ENCODE assay signal across 1 cellular context in the genomic region with DNA sequence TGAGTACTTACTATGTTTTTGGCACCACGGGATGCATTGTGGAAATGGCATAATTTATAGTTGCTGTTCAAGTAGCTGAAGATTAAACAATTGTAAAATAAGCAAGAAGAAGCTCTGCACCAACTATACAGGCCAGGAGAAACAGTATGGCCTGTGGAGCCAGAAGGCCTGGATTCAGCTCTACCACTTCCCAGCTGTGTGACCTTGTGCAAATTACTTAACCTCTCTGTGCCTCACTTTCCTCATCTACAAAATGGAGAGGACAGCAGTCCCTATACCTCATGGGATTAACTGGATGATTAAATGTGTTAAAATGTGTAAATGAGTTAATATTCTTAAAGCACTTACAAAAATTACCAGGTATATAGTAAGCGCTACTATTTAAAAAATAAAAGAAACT.
TF ChIP-seq lines count a peak whose summit lies in the region.

No MANE protein-coding gene starts in this region.

TF ChIP-seq in HEK293, 187 proteins besides CTCF, POLR2A, EP300 and RAD21 (continued from another document):
- TF ChIP-seq, protein P1, sequence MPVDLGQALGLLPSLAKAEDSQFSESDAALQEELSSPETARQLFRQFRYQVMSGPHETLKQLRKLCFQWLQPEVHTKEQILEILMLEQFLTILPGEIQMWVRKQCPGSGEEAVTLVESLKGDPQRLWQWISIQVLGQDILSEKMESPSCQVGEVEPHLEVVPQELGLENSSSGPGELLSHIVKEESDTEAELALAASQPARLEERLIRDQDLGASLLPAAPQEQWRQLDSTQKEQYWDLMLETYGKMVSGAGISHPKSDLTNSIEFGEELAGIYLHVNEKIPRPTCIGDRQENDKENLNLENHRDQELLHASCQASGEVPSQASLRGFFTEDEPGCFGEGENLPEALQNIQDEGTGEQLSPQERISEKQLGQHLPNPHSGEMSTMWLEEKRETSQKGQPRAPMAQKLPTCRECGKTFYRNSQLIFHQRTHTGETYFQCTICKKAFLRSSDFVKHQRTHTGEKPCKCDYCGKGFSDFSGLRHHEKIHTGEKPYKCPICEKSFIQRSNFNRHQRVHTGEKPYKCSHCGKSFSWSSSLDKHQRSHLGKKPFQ (tag by site-specific recombination; IDR thresholded peaks at IDR 0.05), result no peak
- TF ChIP-seq BCL11B (tag by site-specific recombination; IDR thresholded peaks at IDR 0.05; ENCODE audit: low read depth) (no peak), ZNF555 (tag by site-specific recombination; conservative IDR thresholded peaks at IDR 0.05) (no peak), SETDB1 (IDR thresholded peaks at IDR 0.05; ENCODE audit: insufficient read length, low read length) (no peak)
